Comparison of ENCODE assay signal across 12 cellular contexts in genomic region chr6:82711992-82712788, GRCh38.
A peak's percentile ranks its signal among the peaks of the same experiment; 100 is the strongest.
DNase-seq lines count a peak whose midpoint lies in the region; ATAC-seq and TF ChIP-seq lines count a peak whose summit lies in the region.
"Had no signal": no experiment of that assay in that cellular context is flagged by ENCODE, and none has a peak within 500 bp of the region (broad histone marks: within the 10 kb centered on the region; RNA-seq: fewer than 3 reads in every experiment).

No MANE protein-coding gene starts in this region.

- peaks cover 26% of the 10 kb centered on the region for H3K27me3 Mint-ChIP-seq in CD4-positive, alpha-beta T cell

- ATAC-seq in HCT116 (no peak), body of pancreas (peak; percentile 30), HG03442 (IDR thresholded peaks at IDR 0.05; ENCODE audit: unreplicated experiment) (no peak)
- ATAC-seq in CD4-positive, alpha-beta T cell (ENCODE audit: poor library complexity), result no peak
- ATAC-seq: stimulated activated naive CD8-positive, alpha-beta T cell treated with anti-CD3 and anti-CD28 coated beads, Interleukin-15, Interleukin-2, amounts not matched to agents 100 U/mL and 50 U/mL, for 24 hours had no signal

- H3K4me3 Mint-ChIP-seq in CD4-positive, alpha-beta T cell, result no peak overlapping the region

- H3K4me1 ChIP-seq in HCT116 (ENCODE audit: control insufficient read depth in 1 of 2, insufficient read depth in 2 of 2, low read length in 2 of 2) (no peaks in the 10 kb centered on the region), body of pancreas (no peaks in the 10 kb centered on the region), left ventricle myocardium inferior (peaks cover 8% of the 10 kb centered on the region), skeletal muscle satellite cell (ENCODE audit: control insufficient read depth, insufficient read depth, low read length) (peaks cover 10% of the 10 kb centered on the region)
- H3K4me1 ChIP-seq: Caco-2 had no signal

- H3K4me2 ChIP-seq in HCT116 (ENCODE audit: low read length) (no peak overlapping the region), skeletal muscle satellite cell (ENCODE audit: low read length) (peak overlapping the region; percentile 40)

- no peaks in the 10 kb centered on the region for H4K20me1 ChIP-seq in HCT116 (ENCODE audit: insufficient read depth)

- peak overlapping the region; percentile 6 for H2AFZ ChIP-seq in HCT116 (ENCODE audit: low read depth, low read length, poor library complexity, severe bottlenecking)

- TF ChIP-seq RAD21 in HCT116 (IDR thresholded peaks at IDR 0.05; ENCODE audit: low read depth), result no peak

- RAD21 ChIA-PET in HCT116 (lab: Charles Lee; ENCODE audit: low non-redundant PET in 1 of 2, low total read pairs in 2 of 2, uncharacterized antibody in 2 of 2, unreplicated experiment in 2 of 2), result no interaction called here

- POLR2A ChIA-PET in HCT116 (lab: Charles Lee), result no interaction called here
- POLR2A ChIA-PET in CD4-positive, alpha-beta T cell (lab: Charles Lee), result no interaction called here

- DNase-seq in HCT116 (ENCODE audit: low read depth, low spot score) (no peak), body of pancreas (peak in 1 of 4 donors; percentile 8), left ventricle myocardium inferior (no peak), erythroblast (lab: John Stamatoyannopoulos, UW) (no peak)
- no peak for DNase-seq in CD4-positive, alpha-beta T cell
- DNase-seq in activated CD4-positive, alpha-beta T cell treated with anti-CD3 and anti-CD28 coated beads, Interleukin-2, amount 50 U/mL, for 4 hours, result no peak
- DNase-seq: activated T-cell treated with anti-CD3 and anti-CD28 coated beads, Interleukin-2, amount 50 U/mL, for 1 hour; aorta; Caco-2; stimulated activated naive CD8-positive, alpha-beta T cell treated with anti-CD3 and anti-CD28 coated beads, Interleukin-15, Interleukin-2, amounts not matched to agents 100 U/mL and 50 U/mL, for 24 hours had no signal

- TF ChIP-seq POLR2A in HCT116 (IDR thresholded peaks at IDR 0.05; ENCODE audit: borderline replicate concordance, extremely low read depth, insufficient read depth, insufficient read length) (no peak), body of pancreas (IDR thresholded peaks at IDR 0.05) (no peak), erythroblast (IDR thresholded peaks at IDR 0.05; ENCODE audit: low read length) (no peak)

- H3K9me3 Mint-ChIP-seq in CD4-positive, alpha-beta T cell, result peaks cover 10% of the 10 kb centered on the region

- H3K27me3 ChIP-seq in HCT116 (ENCODE audit: insufficient read depth, low read length) (no peaks in the 10 kb centered on the region), body of pancreas (no peaks in the 10 kb centered on the region), left ventricle myocardium inferior (ENCODE audit: low read depth) (no peaks in the 10 kb centered on the region), skeletal muscle satellite cell (ENCODE audit: control insufficient read depth, insufficient read depth, low read length) (no peaks in the 10 kb centered on the region)
- no peaks in the 10 kb centered on the region for H3K27me3 ChIP-seq in CD4-positive, alpha-beta T cell (ENCODE audit: control insufficient read depth, insufficient read depth, low read length)

- intact Hi-C loops in HCT116 (cut with micrococcal nuclease), result loop anchor here (5.0 kb wide), 1 partner anchor 455 kb away; no protein-coding TSS in a partner anchor
- intact Hi-C loops in body of pancreas (cut with DNase I), result no loop called here
- intact Hi-C loops in left ventricle myocardium inferior (cut with micrococcal nuclease), result no loop called here
- intact Hi-C loops in CD4-positive, alpha-beta T cell (cut with DNase I, micrococcal nuclease), result no loop called here

- WGBS in body of pancreas, 2 donors, result 38 to 52% methylated on average over 4 of the region's 4 CpGs

- H3K4me3 ChIP-seq in HCT116 (replicated peaks in 1 of 2; ENCODE audit: low read depth in 1 of 2, low read length in 2 of 2), result no peak overlapping the region
- no peak overlapping the region for H3K4me3 ChIP-seq in body of pancreas
- H3K4me3 ChIP-seq in left ventricle myocardium inferior, result no peak overlapping the region
- peak overlapping the region; percentile 2 for H3K4me3 ChIP-seq in skeletal muscle satellite cell (ENCODE audit: low read length)

- no peak overlapping the region for H3K27ac ChIP-seq in HCT116 (ENCODE audit: low read depth, low read length)
- H3K27ac ChIP-seq in body of pancreas, result no peak overlapping the region
- H3K27ac ChIP-seq in left ventricle myocardium inferior (replicated peaks), result peak overlapping the region; percentile 32
- no peak overlapping the region for H3K27ac ChIP-seq in CD4-positive, alpha-beta T cell (ENCODE audit: low read depth, low read length)

- no TSS peak for BruUV-seq in HCT116 (replicated peaks; lab: Mats Ljungman, UMichigan)

- CTCF ChIA-PET in HCT116 (lab: Charles Lee), result interaction anchor here (0.9 to 2.0 kb wide), 6 partner anchors 9 to 33 kb away, joined by 3 to 7 read pairs (median 3); no protein-coding TSS in a partner anchor
- CTCF ChIA-PET in CD4-positive, alpha-beta T cell (lab: Charles Lee), result no interaction called here

- no peak overlapping the region for H3K9ac ChIP-seq in HCT116 (ENCODE audit: low read length)
- no peak overlapping the region for H3K9ac ChIP-seq in skeletal muscle satellite cell (ENCODE audit: low read depth, low read length)

- no peaks in the 10 kb centered on the region for H3K36me3 ChIP-seq in HCT116 (ENCODE audit: control insufficient read depth in 1 of 2, insufficient read depth in 2 of 2, low read length in 2 of 2)
- no peaks in the 10 kb centered on the region for H3K36me3 ChIP-seq in body of pancreas (replicated peaks in 1 of 2; ENCODE audit: insufficient read depth in 1 of 2, low read depth in 2 of 2)
- H3K36me3 ChIP-seq in left ventricle myocardium inferior, result no peaks in the 10 kb centered on the region
- no peaks in the 10 kb centered on the region for H3K36me3 ChIP-seq in skeletal muscle satellite cell (ENCODE audit: insufficient read depth, low read length)

- H3K9me3 ChIP-seq in HCT116 (ENCODE audit: control insufficient read depth in 1 of 2, insufficient read depth in 1 of 2, low read depth in 1 of 2, low read length in 2 of 2), result no peaks in the 10 kb centered on the region
- peaks cover 0 to 10% (median 0%) of the 10 kb centered on the region in 3 donors for H3K9me3 ChIP-seq in body of pancreas
- H3K9me3 ChIP-seq in left ventricle myocardium inferior (replicated peaks), result peaks cover 26% of the 10 kb centered on the region
- H3K9me3 ChIP-seq in skeletal muscle satellite cell (replicated peaks; ENCODE audit: low read length), result no peaks in the 10 kb centered on the region
- H3K9me3 ChIP-seq in CD4-positive, alpha-beta T cell (ENCODE audit: control insufficient read depth, low read length), result no peaks in the 10 kb centered on the region
- H3K9me3 ChIP-seq: Caco-2 had no signal

- TF ChIP-seq CTCF in HCT116 (IDR thresholded peaks at IDR 0.05 in 2 of 3, conservative IDR thresholded peaks at IDR 0.05 in 1 of 3; ENCODE audit: borderline replicate concordance in 1 of 3, insufficient read depth in 1 of 3, low read depth in 2 of 3, low read length in 2 of 3) (no peak), body of pancreas (IDR thresholded peaks at IDR 0.05) (no peak), left ventricle myocardium inferior (IDR thresholded peaks at IDR 0.05; ENCODE audit: borderline replicate concordance) (no peak)
- no peak for TF ChIP-seq CTCF in CD4-positive, alpha-beta T cell (IDR thresholded peaks at IDR 0.05)

- H3K36me3 Mint-ChIP-seq in CD4-positive, alpha-beta T cell (ENCODE audit: low read depth), result no peaks in the 10 kb centered on the region

- H3K27ac Mint-ChIP-seq in CD4-positive, alpha-beta T cell, result no peak overlapping the region

- no peaks in the 10 kb centered on the region for H3K4me1 Mint-ChIP-seq in CD4-positive, alpha-beta T cell (ENCODE audit: low read depth)

- H3K9me2 ChIP-seq in HCT116 (ENCODE audit: insufficient read depth), result no peaks in the 10 kb centered on the region

- H3K79me2 ChIP-seq in HCT116 (ENCODE audit: insufficient read depth, low read length), result no peaks in the 10 kb centered on the region

TF ChIP-seq in HCT116, 20 proteins besides CTCF, POLR2A, EP300 and RAD21 (continues in another document):
- TF ChIP-seq ZFX (IDR thresholded peaks at IDR 0.05), result no peak
- TF ChIP-seq ELF1 (IDR thresholded peaks at IDR 0.05; ENCODE audit: borderline replicate concordance, low read depth), result no peak
- TF ChIP-seq CBX3 (IDR thresholded peaks at IDR 0.05; ENCODE audit: low read depth), result no peak
- TF ChIP-seq ZNF274 (IDR thresholded peaks at IDR 0.05; ENCODE audit: low read depth, low read length), result no peak
- TF ChIP-seq EZH2phosphoT487 (IDR thresholded peaks at IDR 0.05; ENCODE audit: borderline replicate concordance), result no peak
- no peak for TF ChIP-seq ATF3 (IDR thresholded peaks at IDR 0.05)
- TF ChIP-seq SRF (IDR thresholded peaks at IDR 0.05; ENCODE audit: low read depth), result no peak
- TF ChIP-seq CEBPB (IDR thresholded peaks at IDR 0.05; ENCODE audit: low read depth), result no peak
- TF ChIP-seq POLR2AphosphoS5 (IDR thresholded peaks at IDR 0.05; ENCODE audit: low read depth, low read length), result no peak
- no peak for TF ChIP-seq SIN3A (IDR thresholded peaks at IDR 0.05; ENCODE audit: low read depth)
- TF ChIP-seq JUND (IDR thresholded peaks at IDR 0.05), result no peak
